Comparison of ENCODE assay signal across 11 cellular contexts in genomic region chr3:40930131-40930538, GRCh38.
A peak's percentile ranks its signal among the peaks of the same experiment; 100 is the strongest.
DNase-seq lines count a peak whose midpoint lies in the region; ATAC-seq and TF ChIP-seq lines count a peak whose summit lies in the region.
"Had no signal": no experiment of that assay in that cellular context is flagged by ENCODE, and none has a peak within 500 bp of the region (broad histone marks: within the 10 kb centered on the region; RNA-seq: fewer than 3 reads in every experiment).

No MANE protein-coding gene starts in this region.

- TF ChIP-seq CTCF in HEK293 (tag by site-specific recombination; IDR thresholded peaks at IDR 0.05) (0 out of 2 replicates have a peak, but pooled peaks have one; percentile 16), OCI-LY1 (IDR thresholded peaks at IDR 0.05; ENCODE audit: low read length) (peak; percentile 27; the same call in 1 of the 2 replicates), osteoblast (IDR thresholded peaks at IDR 0.05; ENCODE audit: extremely low read depth, low read depth, low read length) (peak; percentile 38)

- no peak overlapping the region for H3K9ac ChIP-seq in OCI-LY1 (ENCODE audit: low read length)

- H3K4me1 ChIP-seq in HEK293 (ENCODE audit: control insufficient read depth, insufficient read depth, low read length) (no peaks in the 10 kb centered on the region), OCI-LY1 (ENCODE audit: insufficient read depth, low read length, severe bottlenecking) (no peaks in the 10 kb centered on the region), osteoblast (ENCODE audit: insufficient read depth, low read length) (no peaks in the 10 kb centered on the region)

- no peaks in the 10 kb centered on the region for H3K9me2 ChIP-seq in OCI-LY1 (ENCODE audit: low read depth, low read length)

- H4K20me1 ChIP-seq in OCI-LY1 (ENCODE audit: insufficient read depth, low read length) (no peaks in the 10 kb centered on the region), osteoblast (ENCODE audit: insufficient read depth, low read length) (no peaks in the 10 kb centered on the region)

- no peaks in the 10 kb centered on the region for H3K27me3 ChIP-seq in OCI-LY1 (ENCODE audit: insufficient read depth, low read length)
- no peaks in the 10 kb centered on the region for H3K27me3 ChIP-seq in osteoblast (ENCODE audit: insufficient read depth, low read length)

- CTCF ChIA-PET in HEK293 (lab: Yijun Ruan, JAX) = no interaction called here

- H3K4me3 ChIP-seq in HEK293 (ENCODE audit: low read depth, low read length) (no peak overlapping the region), OCI-LY1 (ENCODE audit: low read depth, low read length, poor library complexity, severe bottlenecking) (no peak overlapping the region), osteoblast (ENCODE audit: insufficient read depth, low read length) (no peak overlapping the region)

- peak; percentile 33 for ATAC-seq in esophagus mucosa
- ATAC-seq in HG03097 (IDR thresholded peaks at IDR 0.05; ENCODE audit: low FRiP score, unreplicated experiment) = no peak
- ATAC-seq: stimulated activated naive CD8-positive, alpha-beta T cell treated with anti-CD3 and anti-CD28 coated beads, Interleukin-15, Interleukin-2, amounts not matched to agents 100 U/mL and 50 U/mL, for 24 hours had no signal

- no peaks in the 10 kb centered on the region for H3K36me3 ChIP-seq in HEK293 (ENCODE audit: control insufficient read depth in 2 of 2, insufficient read depth in 1 of 2, low read length in 2 of 2)
- no peaks in the 10 kb centered on the region for H3K36me3 ChIP-seq in OCI-LY1 (ENCODE audit: insufficient read depth, low read length)
- H3K36me3 ChIP-seq in osteoblast (ENCODE audit: insufficient read depth, low read length) = no peaks in the 10 kb centered on the region

- DNase-seq in osteoblast (ENCODE audit: insufficient read length, low spot score, missing footprints) = no peak
- no peak for DNase-seq in HK-2 (ENCODE audit: unreplicated experiment)
- DNase-seq in T-helper 1 cell = no peak
- DNase-seq in stimulated activated CD4-positive, alpha-beta T cell treated with anti-CD3 and anti-CD28 coated beads, Interleukin-2, amount 100 ng/mL, for 24 hours = no peak
- DNase-seq: aorta; DMS153; stimulated activated naive CD8-positive, alpha-beta T cell treated with anti-CD3 and anti-CD28 coated beads, Interleukin-15, Interleukin-2, amounts not matched to agents 100 U/mL and 50 U/mL, for 24 hours had no signal

- H3K4me2 ChIP-seq in OCI-LY1 (ENCODE audit: low read length) = no peak overlapping the region
- H3K4me2 ChIP-seq in osteoblast (ENCODE audit: insufficient read depth, low read length) = no peak overlapping the region

- H2AFZ ChIP-seq in OCI-LY1 (ENCODE audit: low read length) (no peak overlapping the region), osteoblast (ENCODE audit: low read length) (no peak overlapping the region)

- POLR2A ChIA-PET in HEK293 (lab: Yijun Ruan, JAX) = no interaction called here

- H3K79me2 ChIP-seq in OCI-LY1 (ENCODE audit: insufficient read depth, low read length) (no peaks in the 10 kb centered on the region), osteoblast (ENCODE audit: insufficient read depth, low read length) (no peaks in the 10 kb centered on the region)

- H3K9me3 ChIP-seq in HEK293 (ENCODE audit: control insufficient read depth, insufficient read depth, low read depth, low read length) (no peaks in the 10 kb centered on the region), OCI-LY1 (ENCODE audit: low read length) (no peaks in the 10 kb centered on the region), osteoblast (ENCODE audit: low read depth, low read length) (no peaks in the 10 kb centered on the region)

- no peaks in the 10 kb centered on the region for H3F3A ChIP-seq in OCI-LY1 (ENCODE audit: insufficient read depth, low read length)

- no peak overlapping the region for H3K27ac ChIP-seq in HEK293 (ENCODE audit: extremely low read depth, low read depth, low read length)
- no peak overlapping the region for H3K27ac ChIP-seq in OCI-LY1 (ENCODE audit: low read depth, low read length, poor library complexity, severe bottlenecking)
- H3K27ac ChIP-seq in osteoblast (ENCODE audit: low read depth, low read length) = no peak overlapping the region

TF ChIP-seq in HEK293, 187 proteins besides CTCF, POLR2A, EP300 and RAD21 (continues in another document):
- TF ChIP-seq ZNF266 (tag by site-specific recombination; IDR thresholded peaks at IDR 0.05; ENCODE audit: low read depth) (no peak), ZNF362 (tag by site-specific recombination; IDR thresholded peaks at IDR 0.05) (no peak), ZNF23 (tag by site-specific recombination; IDR thresholded peaks at IDR 0.05; ENCODE audit: borderline replicate concordance) (no peak), ZNF596 (tag by site-specific recombination; IDR thresholded peaks at IDR 0.05) (no peak), ATF2 (tag by site-specific recombination; IDR thresholded peaks at IDR 0.05; ENCODE audit: low read depth) (no peak), ZBTB11 (tag by site-specific recombination; conservative IDR thresholded peaks at IDR 0.05; ENCODE audit: low read depth) (no peak), TCF7L2 (IDR thresholded peaks at IDR 0.05; ENCODE audit: borderline replicate concordance, low read depth, low read length) (no peak), INSM2 (tag by site-specific recombination; IDR thresholded peaks at IDR 0.05) (no peak), OVOL3 (tag by site-specific recombination; IDR thresholded peaks at IDR 0.05) (no peak), KLF7 (tag by site-specific recombination; IDR thresholded peaks at IDR 0.05; ENCODE audit: borderline replicate concordance) (no peak), ELK4 (IDR thresholded peaks at IDR 0.05; ENCODE audit: borderline replicate concordance, low read depth, low read length) (no peak), ZNF174 (tag by site-specific recombination; IDR thresholded peaks at IDR 0.05) (no peak)
